In genomic region chr3:156535798-156536197, GRCh38 we compare ENCODE assay signal across 9 cellular contexts. TPM values are rescaled to one million over a fixed set of nuclear protein-coding genes. Genes with fewer than 3 reads are reported as not detected.
DNase-seq lines count a peak whose midpoint lies in the region; ATAC-seq and TF ChIP-seq lines count a peak whose summit lies in the region.
"Had no signal": no experiment of that assay in that cellular context is flagged by ENCODE, and none has a peak within 500 bp of the region (broad histone marks: within the 10 kb centered on the region; RNA-seq: fewer than 3 reads in every experiment).

No MANE protein-coding gene starts in this region.

- H2BK120ac ChIP-seq in mesendoderm (ENCODE audit: low read depth, low read length), result no peak overlapping the region

- peak overlapping the region; percentile 40 for H4K8ac ChIP-seq in mesendoderm (ENCODE audit: low read depth, low read length)

- no peak overlapping the region for H3K23ac ChIP-seq in mesendoderm (ENCODE audit: low read length)

- no peak overlapping the region for H3K56ac ChIP-seq in mesendoderm (ENCODE audit: low read length)

- intact Hi-C loops in Panc1 (cut with micrococcal nuclease; ENCODE audit: unreplicated experiment), result loop anchor here (10.0 kb wide), 2 partner anchors 541 to 599 kb away; no protein-coding TSS in a partner anchor

- H3K79me1 ChIP-seq in mesendoderm (ENCODE audit: low read length), result no peaks in the 10 kb centered on the region

- BruUV-seq in Panc1 (replicated peaks; lab: Mats Ljungman, UMichigan), result no TSS peak

- no CpG with 5 or more reads among the region's 2 CpGs for WGBS in mesendoderm (ENCODE audit: extremely low coverage, insufficient coverage, low lambda C conversion rate)

- ATAC-seq in Panc1 (peak; percentile 31; the same call in 1 of the 2 replicates), HG02763 (IDR thresholded peaks at IDR 0.05; ENCODE audit: unreplicated experiment) (no peak), GM18520 (IDR thresholded peaks at IDR 0.05; ENCODE audit: unreplicated experiment) (no peak)

- H4K5ac ChIP-seq in mesendoderm (ENCODE audit: low read length), result no peak overlapping the region

- no peak overlapping the region for H3K9ac ChIP-seq in mesendoderm (ENCODE audit: low read length)

- no peak overlapping the region for H3K4me2 ChIP-seq in mesendoderm (ENCODE audit: low read length)

- H3K27ac ChIP-seq in Panc1 (ENCODE audit: low read length) (no peak overlapping the region), brain microvascular endothelial cell (peak overlapping the region; percentile 89), mesendoderm (ENCODE audit: low read depth, low read length) (no peak overlapping the region), temporal lobe (ENCODE audit: low read depth, low read length) (peak overlapping the region; percentile 57)

- H3K9me3 ChIP-seq in Panc1 (ENCODE audit: control insufficient read depth, insufficient read depth, low read depth, low read length), result no peaks in the 10 kb centered on the region

- no peaks in the 10 kb centered on the region for H3K27me3 ChIP-seq in Panc1 (ENCODE audit: control insufficient read depth, insufficient read depth, low read length)
- no peaks in the 10 kb centered on the region for H3K27me3 ChIP-seq in brain microvascular endothelial cell (replicated peaks)
- no peaks in the 10 kb centered on the region for H3K27me3 ChIP-seq in mesendoderm (ENCODE audit: insufficient read depth, low read length, poor library complexity)

- H3K4me3 ChIP-seq in Panc1 (ENCODE audit: low read depth in 2 of 2, low read length in 2 of 2) (no peak overlapping the region), brain microvascular endothelial cell (ENCODE audit: low read depth, low read length) (no peak overlapping the region), mesendoderm (ENCODE audit: low read length) (no peak overlapping the region)

- H2BK5ac ChIP-seq in mesendoderm (ENCODE audit: low read length), result no peak overlapping the region

- H3K4me1 ChIP-seq in Panc1 (ENCODE audit: control insufficient read depth, insufficient read depth, low read length) (no peaks in the 10 kb centered on the region), mesendoderm (ENCODE audit: control insufficient read depth, low read depth, low read length) (no peaks in the 10 kb centered on the region)

- in situ Hi-C loops in Panc1 (cut with HindIII; ENCODE audit: low pct_unique_long_range_greater_than_20kb, low sequenced_read_pairs), result no loop called here
- in situ Hi-C loops in brain microvascular endothelial cell (cut with HindIII; ENCODE audit: low pct_ligation_motif_present, low sequenced_read_pairs), result no loop called here

- peaks cover 5% of the 10 kb centered on the region for H3K36me3 ChIP-seq in Panc1 (ENCODE audit: control insufficient read depth, insufficient read depth, low read length)
- H3K36me3 ChIP-seq in brain microvascular endothelial cell (replicated peaks), result peaks cover 18% of the 10 kb centered on the region
- peaks cover 2% of the 10 kb centered on the region for H3K36me3 ChIP-seq in mesendoderm (ENCODE audit: control insufficient read depth, insufficient read depth, low read length)

- no peak overlapping the region for H3K18ac ChIP-seq in mesendoderm (ENCODE audit: low read length)

- POLR2A ChIA-PET in Panc1 (lab: Charles Lee), result no interaction called here

- TF ChIP-seq CTCF in Panc1 (IDR thresholded peaks at IDR 0.05) (no peak), brain microvascular endothelial cell (IDR thresholded peaks at IDR 0.05; ENCODE audit: low read depth, low read length, missing control alignments) (no peak)

- CTCF ChIA-PET in Panc1 (lab: Charles Lee), result interaction anchor here (0.5 kb wide), 1 partner anchor 107 kb away, joined by 3 read pairs; no protein-coding TSS in a partner anchor

- no peak for DNase-seq in Panc1 (ENCODE audit: low read depth, low spot score)
- no peak for DNase-seq in brain microvascular endothelial cell
- no peak for DNase-seq in mesendoderm
- no peak for DNase-seq in activated CD8-positive, alpha-beta memory T cell treated with anti-CD3 and anti-CD28 coated beads, Interleukin-2, amount 50 U/mL, for 48 hours
- DNase-seq: activated CD4-positive, CD25-positive, alpha-beta regulatory T cell treated with anti-CD3 and anti-CD28 coated beads, Interleukin-2, amount 50 U/mL, for 72 hours; activated effector memory CD4-positive, alpha-beta T cell treated with Interleukin-2 at 50 U/mL for 16 hours had no signal

- no peak overlapping the region for H2BK15ac ChIP-seq in mesendoderm (replicated peaks; ENCODE audit: low read depth)

- H2AK5ac ChIP-seq in mesendoderm (ENCODE audit: low read length), result no peak overlapping the region

- H3K79me2 ChIP-seq in mesendoderm (ENCODE audit: control insufficient read depth, insufficient read depth, low read length), result no peaks in the 10 kb centered on the region

- H3K4ac ChIP-seq in mesendoderm (ENCODE audit: low read depth, low read length), result no peak overlapping the region

RNA-seq across cellular contexts. Expression of gene SSR3, which starts 19.1 kb away (rescaled TPM):
- 154 TPM for total RNA-seq in Panc1 (2021; ENCODE audit: unreplicated experiment)
- polyA plus RNA-seq in Panc1 (2012; ENCODE audit: insufficient read length), result 78.7 TPM
- 184 TPM for polyA plus RNA-seq in mesendoderm (2013, experiment 1 of 2)
- 182 TPM for polyA plus RNA-seq in mesendoderm (2013, experiment 2 of 2)
- 68.4 TPM for total RNA-seq in temporal lobe

Comparison
In these comparisons a context has a peak if more than half of its experiments do, and no peak if none do; other contexts are left out.
1. H3K27ac ChIP-seq: peak in brain microvascular endothelial cell (single experiment) and temporal lobe (single experiment); none in Panc1 (single experiment) and mesendoderm (single experiment).